1 cellular context compared by ENCODE assay signal in genomic region chr3:197709135-197709534, GRCh38.
TF ChIP-seq lines count a peak whose summit lies in the region.

No MANE protein-coding gene starts in this region.

TF ChIP-seq in GM23338, 12 proteins besides CTCF, POLR2A, EP300 and RAD21 (continued from another document):
- TF ChIP-seq ZNF462 (CRISPR knock-in tag; IDR thresholded peaks at IDR 0.05): no peak
